Comparison of ENCODE assay signal across 17 cellular contexts in genomic region chr7:102897211-102897621, GRCh38.
"Had no signal": no experiment of that assay in that cellular context is flagged by ENCODE, and none has a peak within 500 bp of the region (broad histone marks: within the 10 kb centered on the region; RNA-seq: fewer than 3 reads in every experiment).

No MANE protein-coding gene starts in this region.

- ATAC-seq: heart right ventricle; left lung; stimulated activated naive CD8-positive, alpha-beta T cell treated with anti-CD3 and anti-CD28 coated beads, Interleukin-15, amount 100 ng/mL, for 72 hours; T-helper 17 cell had no signal

- H3K36me3 ChIP-seq: brain microvascular endothelial cell, heart right ventricle, left lung, ovary, vagina had no signal

- H3K27ac ChIP-seq: brain microvascular endothelial cell, dorsolateral prefrontal cortex, left lung, ovary had no signal

- H3K9me3 ChIP-seq: heart right ventricle, left lung, ovary, vagina had no signal

- FAIRE-seq: frontal cortex had no signal

- H3K4me3 ChIP-seq: dorsolateral prefrontal cortex, heart right ventricle, left lung, ovary, vagina had no signal

- DNase-seq: activated naive CD4-positive, alpha-beta T cell treated with anti-CD3 and anti-CD28 coated beads, Interleukin-2, amount 50 U/mL, for 16 hours; activated T-cell treated with anti-CD3 and anti-CD28 coated beads, Interleukin-2, amount 50 U/mL, for 1 hour; amniotic stem cell; brain microvascular endothelial cell; cerebellar nuclear complex; dorsolateral prefrontal cortex; heart right ventricle; islet precursor cell; left lung; mesendoderm; ovary; stimulated activated CD4-positive, alpha-beta T cell treated with anti-CD3 and anti-CD28 coated beads, Interleukin-15, amount 100 ng/mL, for 24 hours; stimulated activated CD4-positive, alpha-beta T cell treated with anti-CD3 and anti-CD28 coated beads, Interleukin-4, amount 100 ng/mL, for 4 hours; stimulated activated naive CD8-positive, alpha-beta T cell treated with anti-CD3 and anti-CD28 coated beads, Interleukin-15, amount 100 ng/mL, for 72 hours; T-helper 17 cell had no signal

- H3K27me3 ChIP-seq: brain microvascular endothelial cell, dorsolateral prefrontal cortex, heart right ventricle, left lung, ovary, vagina had no signal
